ENCODE assay signal across 18 cellular contexts in genomic region chr2:231531408-231532188, GRCh38. TPM values are rescaled to one million over a fixed set of nuclear protein-coding genes. Genes with fewer than 3 reads are reported as not detected.
DNase-seq lines count a peak whose midpoint lies in the region; ATAC-seq lines count a peak whose summit lies in the region.
"Had no signal": no experiment of that assay in that cellular context is flagged by ENCODE, and none has a peak within 500 bp of the region (broad histone marks: within the 10 kb centered on the region; RNA-seq: fewer than 3 reads in every experiment).

No MANE protein-coding gene starts in this region.

- no peaks in the 10 kb centered on the region for H3K9me3 ChIP-seq in GM23248 (ENCODE audit: low read depth)

- H3K79me2 ChIP-seq in GM23248 (ENCODE audit: insufficient read depth) = no peaks in the 10 kb centered on the region

- H3F3A ChIP-seq in GM23248 (ENCODE audit: insufficient read depth) = no peaks in the 10 kb centered on the region

- H3K9me2 ChIP-seq in GM23248 (ENCODE audit: insufficient read depth) = no peaks in the 10 kb centered on the region

- no peak overlapping the region for H2AFZ ChIP-seq in GM23248

- no peaks in the 10 kb centered on the region for H4K20me1 ChIP-seq in GM23248 (ENCODE audit: insufficient read depth)

- H3K4me2 ChIP-seq in GM23248 (ENCODE audit: unreplicated experiment) = no peak overlapping the region

- no peaks in the 10 kb centered on the region for H3K36me3 ChIP-seq in GM23248 (ENCODE audit: low read depth)

- H3K4me3 ChIP-seq in GM23248 = no peak overlapping the region

- peak overlapping the region; percentile 54 for H3K4me3 Mint-ChIP-seq in T-helper 1 cell treated with Interleukin-12 subunit alpha and Interleukin-12 subunit beta and Interleukin-4 antibody, amounts not matched to agents 30 μg/mL and 1 μg/mL, for 36 hours
- H3K4me3 Mint-ChIP-seq in central memory CD8-positive, alpha-beta T cell = peak overlapping the region; percentile 77
- H3K4me3 Mint-ChIP-seq in natural killer cell treated with Interleukin-12 subunit alpha and Interleukin-12 subunit beta and Interleukin-15 and Interleukin-18, amount 100 ng/mL, for 72 hours = peak overlapping the region; percentile 78

- H3K27ac ChIP-seq in GM23248 = no peak overlapping the region
- H3K27ac ChIP-seq: 22Rv1 had no signal

- 74% methylated on average over 11 to 12 of the region's 12 CpGs for WGBS in GM23248 (ENCODE audit: low coverage in 1 of 2, low lambda C conversion rate in 2 of 2, missing lambda C conversion rate in 2 of 2), 2 experiments

- DNase-seq in T-helper 1 cell (no peak), GM23248 (peak; percentile 50), NCI-H446 treated with DMSO at 0.1 percent for 48 hours (lab: John Stamatoyannopoulos, UW) (no peak)
- no peak for DNase-seq in central memory CD8-positive, alpha-beta T cell (ENCODE audit: low spot score in 2 of 2)
- no peak for DNase-seq in natural killer cell treated with Interleukin-12 subunit alpha and Interleukin-12 subunit beta and Interleukin-15 and Interleukin-18, amount 100 ng/mL, for 72 hours (ENCODE audit: low spot score)
- DNase-seq: cerebellar nuclear complex, foreskin melanocyte, MM.1S, NCI-H187 treated with DMSO at 0.1 percent for 48 hours, NCI-H510A, OCI-M1, trophoblast cell had no signal

- in situ Hi-C loops in GM23248 (cut with MboI) = no loop called here

- no peaks in the 10 kb centered on the region for H3K36me3 Mint-ChIP-seq in T-helper 1 cell treated with Interleukin-12 subunit alpha and Interleukin-12 subunit beta and Interleukin-4 antibody, amounts not matched to agents 30 μg/mL and 1 μg/mL, for 36 hours (ENCODE audit: low read depth)
- H3K36me3 Mint-ChIP-seq in central memory CD8-positive, alpha-beta T cell (ENCODE audit: insufficient read depth) = no peaks in the 10 kb centered on the region
- no peaks in the 10 kb centered on the region for H3K36me3 Mint-ChIP-seq in natural killer cell treated with Interleukin-12 subunit alpha and Interleukin-12 subunit beta and Interleukin-15 and Interleukin-18, amount 100 ng/mL, for 72 hours

- no peaks in the 10 kb centered on the region for H3K9me3 Mint-ChIP-seq in T-helper 1 cell treated with Interleukin-12 subunit alpha and Interleukin-12 subunit beta and Interleukin-4 antibody, amounts not matched to agents 30 μg/mL and 1 μg/mL, for 36 hours
- H3K9me3 Mint-ChIP-seq in central memory CD8-positive, alpha-beta T cell = no peaks in the 10 kb centered on the region
- H3K9me3 Mint-ChIP-seq in natural killer cell treated with Interleukin-12 subunit alpha and Interleukin-12 subunit beta and Interleukin-15 and Interleukin-18, amount 100 ng/mL, for 72 hours = no peaks in the 10 kb centered on the region

- H3K4me1 ChIP-seq in GM23248 (ENCODE audit: insufficient read depth) = no peaks in the 10 kb centered on the region

- no peak overlapping the region for H3K27ac Mint-ChIP-seq in T-helper 1 cell treated with Interleukin-12 subunit alpha and Interleukin-12 subunit beta and Interleukin-4 antibody, amounts not matched to agents 30 μg/mL and 1 μg/mL, for 36 hours
- H3K27ac Mint-ChIP-seq in central memory CD8-positive, alpha-beta T cell (ENCODE audit: low read depth) = peak overlapping the region; percentile 91
- H3K27ac Mint-ChIP-seq in natural killer cell treated with Interleukin-12 subunit alpha and Interleukin-12 subunit beta and Interleukin-15 and Interleukin-18, amount 100 ng/mL, for 72 hours = peak overlapping the region; percentile 70 to 86

- H3K27me3 ChIP-seq in GM23248 (replicated peaks; ENCODE audit: insufficient read depth) = peaks cover 12% of the 10 kb centered on the region

- no peak for ATAC-seq in central memory CD8-positive, alpha-beta T cell (replicated peaks; ENCODE audit: extremely low read depth, poor library complexity, severe bottlenecking)
- no peak for ATAC-seq in natural killer cell treated with Interleukin-12 subunit alpha and Interleukin-12 subunit beta and Interleukin-15 and Interleukin-18, amount 100 ng/mL, for 72 hours
- no peak for ATAC-seq in HG02678 (IDR thresholded peaks at IDR 0.05; ENCODE audit: unreplicated experiment)
- ATAC-seq in GM21367 (IDR thresholded peaks at IDR 0.05; ENCODE audit: unreplicated experiment) = no peak

- peaks cover 19% of the 10 kb centered on the region for H3K4me1 Mint-ChIP-seq in T-helper 1 cell treated with Interleukin-12 subunit alpha and Interleukin-12 subunit beta and Interleukin-4 antibody, amounts not matched to agents 30 μg/mL and 1 μg/mL, for 36 hours (ENCODE audit: low read depth)
- peaks cover 55% of the 10 kb centered on the region for H3K4me1 Mint-ChIP-seq in central memory CD8-positive, alpha-beta T cell
- H3K4me1 Mint-ChIP-seq in natural killer cell treated with Interleukin-12 subunit alpha and Interleukin-12 subunit beta and Interleukin-15 and Interleukin-18, amount 100 ng/mL, for 72 hours (ENCODE audit: low read depth in 2 of 2) = peaks cover 41 to 54% of the 10 kb centered on the region in 2 donors

- H3K9ac ChIP-seq in GM23248 = no peak overlapping the region

- H3K27me3 Mint-ChIP-seq in T-helper 1 cell treated with Interleukin-12 subunit alpha and Interleukin-12 subunit beta and Interleukin-4 antibody, amounts not matched to agents 30 μg/mL and 1 μg/mL, for 36 hours (ENCODE audit: low read depth) = peaks cover 30% of the 10 kb centered on the region
- no peaks in the 10 kb centered on the region for H3K27me3 Mint-ChIP-seq in central memory CD8-positive, alpha-beta T cell
- no peaks in the 10 kb centered on the region for H3K27me3 Mint-ChIP-seq in natural killer cell treated with Interleukin-12 subunit alpha and Interleukin-12 subunit beta and Interleukin-15 and Interleukin-18, amount 100 ng/mL, for 72 hours

RNA-seq across cellular contexts. Expression of gene NMUR1, which starts 1.4 kb away (rescaled TPM):
- total RNA-seq in GM23248 (2014; rRNA removed; shearing (Covaris generic)) = not detected in 2 replicates
- not detected in 2 replicates for polyA plus RNA-seq in GM23248 (2016; fragmentation: Nextera tagmentation; extraction: Ambion mirVana)
- 1 to 10 TPM; 3.1 to 3.4 TPM for total RNA-seq in natural killer cell treated with Interleukin-12 subunit alpha and Interleukin-12 subunit beta and Interleukin-15 and Interleukin-18, amount 100 ng/mL, for 72 hours
- polyA plus RNA-seq: CD14-positive monocyte, neural cell had no signal
